8 cellular contexts compared by ENCODE assay signal in the genomic region with DNA sequence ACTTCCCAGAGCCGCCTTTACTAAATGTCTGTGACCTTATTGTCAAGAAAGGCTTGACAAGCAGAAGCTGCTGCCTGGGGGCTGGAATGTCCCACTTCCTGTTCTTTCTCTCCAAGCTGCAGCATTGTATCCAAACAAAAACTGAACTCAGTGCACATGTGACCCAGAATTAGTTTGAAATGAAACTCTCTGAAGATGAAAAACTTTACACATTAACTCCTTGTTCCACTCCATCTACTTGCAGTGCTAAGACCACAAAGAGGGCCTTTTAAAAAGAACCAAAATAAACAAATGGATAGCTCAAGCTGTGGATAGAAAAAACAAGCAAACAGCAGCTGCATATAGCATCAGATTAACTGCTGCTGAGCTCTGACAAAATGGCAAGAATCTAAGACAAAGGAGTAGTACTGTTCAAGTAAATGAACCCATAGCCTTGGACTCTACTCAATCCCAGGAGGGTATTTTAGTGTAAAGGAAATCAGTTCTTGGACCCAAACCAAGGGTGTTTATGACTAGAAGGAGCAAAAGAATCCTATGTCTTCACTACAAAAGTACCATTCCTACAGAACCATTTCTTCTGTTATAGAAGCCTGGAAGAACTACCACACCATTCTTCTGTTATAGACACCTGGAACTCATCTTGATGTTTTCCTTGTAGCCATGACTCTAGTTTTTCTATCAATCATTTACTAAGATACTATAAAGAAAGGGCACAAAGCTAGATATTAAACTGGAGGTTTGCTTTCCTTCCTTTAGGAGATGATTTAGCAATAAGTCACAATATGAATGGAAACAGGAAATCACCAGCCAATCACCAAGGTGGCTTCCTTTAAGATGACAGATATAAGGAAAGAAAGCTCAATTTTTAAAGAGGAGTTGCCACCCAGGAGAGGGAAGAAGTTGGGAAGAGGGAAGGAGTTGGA.
A peak's percentile ranks its signal among the peaks of the same experiment; 100 is the strongest.
DNase-seq lines count a peak whose midpoint lies in the region; ATAC-seq and TF ChIP-seq lines count a peak whose summit lies in the region.

No MANE protein-coding gene starts in this region.

- intact Hi-C loops in lower lobe of right lung (cut with DNase I), result no loop called here

- 47 to 63% methylated on average over 1 of the region's 1 CpG for WGBS in gastroesophageal sphincter (ENCODE audit: low coverage in 1 of 2), 2 donors

- TF ChIP-seq EP300 in gastroesophageal sphincter (IDR thresholded peaks at IDR 0.05), result no peak

- H3K4me3 ChIP-seq in fibroblast of villous mesenchyme (ENCODE audit: low read depth, low read length) (no peak overlapping the region), gastroesophageal sphincter (no peak overlapping the region), lower lobe of right lung (no peak overlapping the region)

- DNase-seq in DMS79 treated with DMSO at 0.1 percent for 48 hours (lab: John Stamatoyannopoulos, UW) (peak; percentile 42), LoVo (ENCODE audit: low spot score) (peak; percentile 69), fibroblast of villous mesenchyme (ENCODE audit: low read depth) (peak; percentile 71), SW480 (ENCODE audit: low spot score) (no peak), lower lobe of right lung (no peak)
- no peak for DNase-seq in activated CD8-positive, alpha-beta memory T cell treated with anti-CD3 and anti-CD28 coated beads, Interleukin-2, amount 50 U/mL, for 48 hours

- peaks cover 0 to 30% (median 0%) of the 10 kb centered on the region in 3 donors for H3K4me1 ChIP-seq in gastroesophageal sphincter
- peaks cover 15% of the 10 kb centered on the region for H3K4me1 ChIP-seq in lower lobe of right lung

- H3K27ac ChIP-seq in gastroesophageal sphincter (peak overlapping the region in 2 of 4 donors; percentile 0 to 12), lower lobe of right lung (no peak overlapping the region)

- ATAC-seq in GM21529 (IDR thresholded peaks at IDR 0.05; ENCODE audit: unreplicated experiment) (peak; percentile 68), gastroesophageal sphincter (no peak), lower lobe of right lung (no peak)

- no peaks in the 10 kb centered on the region for H3K27me3 ChIP-seq in gastroesophageal sphincter
- no peaks in the 10 kb centered on the region for H3K27me3 ChIP-seq in lower lobe of right lung (ENCODE audit: low read depth)

- no peak for TF ChIP-seq POLR2A in gastroesophageal sphincter (IDR thresholded peaks at IDR 0.05)

- TF ChIP-seq CTCF in fibroblast of villous mesenchyme (IDR thresholded peaks at IDR 0.05; ENCODE audit: insufficient read depth, low read depth, low read length), result no peak
- TF ChIP-seq CTCF in gastroesophageal sphincter (IDR thresholded peaks at IDR 0.05), result no peak
- TF ChIP-seq CTCF in lower lobe of right lung (IDR thresholded peaks at IDR 0.05), result no peak

- H3K9me3 ChIP-seq in gastroesophageal sphincter, result no peaks in the 10 kb centered on the region
- no peaks in the 10 kb centered on the region for H3K9me3 ChIP-seq in lower lobe of right lung

- H3K36me3 ChIP-seq in gastroesophageal sphincter (no peaks in the 10 kb centered on the region), lower lobe of right lung (no peaks in the 10 kb centered on the region)

Comparison
In these comparisons a context has a peak if more than half of its experiments do, and no peak if none do; other contexts are left out.
1. DNase-seq: peak in DMS79 treated with DMSO at 0.1 percent for 48 hours (single experiment), LoVo (single experiment) and fibroblast of villous mesenchyme (single experiment); none in SW480 (single experiment), lower lobe of right lung (single experiment) and activated CD8-positive, alpha-beta memory T cell treated with anti-CD3 and anti-CD28 coated beads, Interleukin-2, amount 50 U/mL, for 48 hours (single experiment).